ENCODE assay signal across 8 cellular contexts in the genomic region with DNA sequence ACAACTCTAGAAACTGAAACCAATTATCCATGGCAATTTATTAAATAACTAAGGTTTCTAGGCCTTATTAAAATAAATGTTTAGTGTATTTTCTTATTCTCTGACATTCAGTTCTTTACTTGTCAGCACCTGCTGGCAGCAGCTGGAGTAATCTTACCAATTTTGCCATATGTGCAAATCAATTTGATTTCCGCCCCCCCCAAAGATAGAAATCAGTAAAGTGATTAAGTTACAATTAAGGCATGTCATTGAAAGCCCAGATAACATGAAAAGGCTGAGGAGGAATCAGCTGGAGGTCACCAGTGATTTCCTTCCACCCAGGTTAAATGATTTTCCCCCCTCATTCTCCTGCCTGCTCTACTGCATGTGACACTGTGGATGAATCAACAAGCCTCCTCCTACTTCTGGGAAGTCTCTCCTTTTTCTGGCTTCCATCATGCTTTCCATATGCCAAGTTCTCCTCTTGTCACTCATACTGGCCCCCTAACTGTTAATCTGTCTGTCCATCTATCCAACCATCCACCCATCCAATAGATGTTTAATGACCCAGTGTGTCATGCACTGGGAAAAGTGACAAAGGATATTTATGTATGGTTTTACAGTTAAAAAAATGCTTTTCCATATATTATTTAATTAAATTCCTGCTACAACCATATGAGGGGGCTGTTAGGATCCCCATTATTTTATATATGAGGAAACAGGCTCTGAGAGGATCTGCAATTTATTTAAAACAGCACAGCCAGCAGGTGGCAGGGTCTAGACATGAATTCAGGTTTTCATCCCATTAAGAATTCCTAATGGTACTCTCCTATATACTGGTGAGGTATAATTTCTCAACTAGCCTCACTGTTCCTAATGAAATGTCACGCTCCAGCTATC.
DNase-seq lines count a peak whose midpoint lies in the region; ATAC-seq and FAIRE-seq lines count a peak whose summit lies in the region.

No MANE protein-coding gene starts in this region.

- H4K91ac ChIP-seq in mesenchymal stem cell (ENCODE audit: low read length), result no peak overlapping the region

- WGBS in mesenchymal stem cell, result 100% methylated on average over 1 of the region's 2 CpGs

- intact Hi-C loops in posterior vena cava (cut with DNase I), result loop anchor here in 1 of 2 donors (5.0 to 10.0 kb wide), 3 partner anchors 245 to 395 kb away; no protein-coding TSS in a partner anchor

- no peaks in the 10 kb centered on the region for H3K27me3 ChIP-seq in mesenchymal stem cell (ENCODE audit: control insufficient read depth in 1 of 2, insufficient read depth in 1 of 2, low read length in 2 of 2)

- no peak overlapping the region for H2BK120ac ChIP-seq in mesenchymal stem cell (ENCODE audit: low read depth, low read length)

- no peak overlapping the region for H2BK5ac ChIP-seq in mesenchymal stem cell (ENCODE audit: low read depth, low read length, poor library complexity, severe bottlenecking)

- no peak overlapping the region for H3K4ac ChIP-seq in mesenchymal stem cell (ENCODE audit: low read depth in 1 of 2, low read length in 2 of 2)

- H3K79me1 ChIP-seq in mesenchymal stem cell (replicated peaks; ENCODE audit: low read length, poor library complexity, severe bottlenecking), result peaks cover 10% of the 10 kb centered on the region

- H3K4me1 ChIP-seq in mesenchymal stem cell (ENCODE audit: control insufficient read depth, insufficient read depth, low read depth, low read length), result peaks cover 3% of the 10 kb centered on the region

- peak overlapping the region; percentile 67 for H3K9ac ChIP-seq in mesenchymal stem cell (ENCODE audit: low read length)

- H3K14ac ChIP-seq in mesenchymal stem cell (ENCODE audit: low read length in 2 of 2), result no peak overlapping the region

- no peak overlapping the region for H3K18ac ChIP-seq in mesenchymal stem cell (ENCODE audit: low read depth in 1 of 2, low read length in 2 of 2)

- no peak overlapping the region for H3K23ac ChIP-seq in mesenchymal stem cell (ENCODE audit: low read length in 2 of 2)

- DNase-seq in D341Med (ENCODE audit: low spot score), result peak; percentile 52
- peak; percentile 50 for DNase-seq in HTR-8/SVneo (ENCODE audit: insufficient read length, low spot score)
- peak; percentile 61 for DNase-seq in RCC 7860 (ENCODE audit: low spot score)
- DNase-seq in dermis blood vessel endothelial cell, result peak; percentile 81
- DNase-seq in mesenchymal stem cell, result peak; percentile 71
- no peak for DNase-seq in posterior vena cava (ENCODE audit: low spot score)
- DNase-seq in SHP77 treated with DMSO at 0.1 percent for 48 hours (lab: John Stamatoyannopoulos, UW), result no peak

- H2AFZ ChIP-seq in mesenchymal stem cell (ENCODE audit: low read depth, low read length), result no peak overlapping the region

- no peaks in the 10 kb centered on the region for H3K9me3 ChIP-seq in mesenchymal stem cell (ENCODE audit: control insufficient read depth, low read length)

- no peak overlapping the region for H2BK15ac ChIP-seq in mesenchymal stem cell (ENCODE audit: low read depth, poor library complexity, severe bottlenecking)

- no peak overlapping the region for H3K4me2 ChIP-seq in mesenchymal stem cell (ENCODE audit: low read length, poor library complexity, severe bottlenecking)

- H2BK12ac ChIP-seq in mesenchymal stem cell (ENCODE audit: low read length in 2 of 2), result no peak overlapping the region

- ATAC-seq in GM18511 (IDR thresholded peaks at IDR 0.05; ENCODE audit: unreplicated experiment), result no peak

- no peak overlapping the region for H3K27ac ChIP-seq in mesenchymal stem cell (ENCODE audit: low read length, poor library complexity, severe bottlenecking)

- H3K4me3 ChIP-seq in mesenchymal stem cell (ENCODE audit: insufficient read depth in 1 of 2, low read depth in 1 of 2, low read length in 2 of 2), result no peak overlapping the region

- H2AK5ac ChIP-seq in mesenchymal stem cell (ENCODE audit: low read length, severe bottlenecking), result no peak overlapping the region

- H3K36me3 ChIP-seq in mesenchymal stem cell (ENCODE audit: control insufficient read depth in 1 of 2, insufficient read depth in 2 of 2, low read depth in 1 of 2, low read length in 2 of 2), result no peaks in the 10 kb centered on the region

- H4K8ac ChIP-seq in mesenchymal stem cell (ENCODE audit: low read length), result no peak overlapping the region

- FAIRE-seq in HTR-8/SVneo (lab: Jason Lieb, UNC), result no peak
- peak; percentile 52 for FAIRE-seq in RCC 7860 (lab: Jason Lieb, UNC)

Comparison
In these comparisons a context has a peak if more than half of its experiments do, and no peak if none do; other contexts are left out.
1. DNase-seq: peak in D341Med (single experiment), HTR-8/SVneo (single experiment), RCC 7860 (single experiment), dermis blood vessel endothelial cell (single experiment) and mesenchymal stem cell (single experiment); none in posterior vena cava (single experiment) and SHP77 treated with DMSO at 0.1 percent for 48 hours (single experiment).